In genomic region chr18:76989647-76990190, GRCh38 we compare ENCODE assay signal across 18 cellular contexts.
"Had no signal": no experiment of that assay in that cellular context is flagged by ENCODE, and none has a peak within 500 bp of the region (broad histone marks: within the 10 kb centered on the region; RNA-seq: fewer than 3 reads in every experiment).

No MANE protein-coding gene starts in this region.

- H3K27me3 ChIP-seq: upper lobe of right lung had no signal

- H3K4me3 Mint-ChIP-seq: activated naive CD4-positive, alpha-beta T cell treated with anti-CD3 and anti-CD28 coated beads, Interleukin-2, amount 50 U/mL, for 24 hours; activated T-cell treated with anti-CD3 and anti-CD28 coated beads, Interleukin-2, amount 50 U/mL, for 72 hours; brain had no signal

- H3K27ac Mint-ChIP-seq: activated naive CD4-positive, alpha-beta T cell treated with anti-CD3 and anti-CD28 coated beads, Interleukin-2, amount 50 U/mL, for 24 hours; activated T-cell treated with anti-CD3 and anti-CD28 coated beads, Interleukin-2, amount 50 U/mL, for 72 hours had no signal

- H3K36me3 ChIP-seq: upper lobe of right lung had no signal

- DNase-seq: activated CD4-positive, alpha-beta T cell treated with anti-CD3 and anti-CD28 coated beads for 1 hour; activated CD4-positive, alpha-beta T cell treated with anti-CD3 and anti-CD28 coated beads, Interleukin-2, amount 50 U/mL, for 1 hour; activated gamma-delta T cell; activated T-cell treated with anti-CD3 and anti-CD28 coated beads, Interleukin-2, amount 50 U/mL, for 72 hours; aorta; dermis blood vessel endothelial cell; effector memory CD4-positive, alpha-beta T cell; foreskin melanocyte; hippocampal formation; left ventricle myocardium superior; occipital lobe; stimulated activated CD4-positive, alpha-beta T cell treated with anti-CD3 and anti-CD28 coated beads, Interleukin-4, amount 100 ng/mL, for 1 hour; stimulated activated naive CD4-positive, alpha-beta T cell treated with Interleukin-2 at 50 U/mL for 16 hours; T-helper 9 cell; upper lobe of right lung had no signal

- ATAC-seq: left ventricle myocardium superior, upper lobe of right lung had no signal

- H3K9me3 ChIP-seq: upper lobe of right lung had no signal

- H3K4me3 ChIP-seq: upper lobe of right lung had no signal

- H3K4me1 Mint-ChIP-seq: activated naive CD4-positive, alpha-beta T cell treated with anti-CD3 and anti-CD28 coated beads, Interleukin-2, amount 50 U/mL, for 24 hours had no signal

- FAIRE-seq: endothelial cell of umbilical vein had no signal

- H3K9me3 Mint-ChIP-seq: activated naive CD4-positive, alpha-beta T cell treated with anti-CD3 and anti-CD28 coated beads, Interleukin-2, amount 50 U/mL, for 24 hours; activated T-cell treated with anti-CD3 and anti-CD28 coated beads, Interleukin-2, amount 50 U/mL, for 72 hours had no signal

- H3K27ac ChIP-seq: upper lobe of right lung had no signal

- H3K27me3 Mint-ChIP-seq: activated naive CD4-positive, alpha-beta T cell treated with anti-CD3 and anti-CD28 coated beads, Interleukin-2, amount 50 U/mL, for 24 hours had no signal

- H3K36me3 Mint-ChIP-seq: activated naive CD4-positive, alpha-beta T cell treated with anti-CD3 and anti-CD28 coated beads, Interleukin-2, amount 50 U/mL, for 24 hours; brain had no signal
